Comparison of ENCODE assay signal across 1 cellular context in genomic region chr7:100886936-100887185, GRCh38.
TF ChIP-seq lines count a peak whose summit lies in the region.

No MANE protein-coding gene starts in this region.

TF ChIP-seq in GM12891, 5 proteins besides CTCF, POLR2A, EP300 and RAD21:
- TF ChIP-seq POLR2AphosphoS5 (IDR thresholded peaks at IDR 0.05; ENCODE audit: low read depth, low read length) (no peak), POU2F2 (IDR thresholded peaks at IDR 0.05; ENCODE audit: low read depth, low read length) (no peak), TAF1 (IDR thresholded peaks at IDR 0.05; ENCODE audit: low read depth, low read length) (no peak), PAX5 (IDR thresholded peaks at IDR 0.05; ENCODE audit: insufficient read depth, low read length, severe bottlenecking) (no peak), SPI1 (IDR thresholded peaks at IDR 0.05; ENCODE audit: low read depth, low read length) (no peak)
